ENCODE assay signal across 26 cellular contexts in genomic region chr2:234735829-234736228, GRCh38.
"Had no signal": no experiment of that assay in that cellular context is flagged by ENCODE, and none has a peak within 500 bp of the region (broad histone marks: within the 10 kb centered on the region; RNA-seq: fewer than 3 reads in every experiment).

No MANE protein-coding gene starts in this region.

- H3K4me1 ChIP-seq: ascending aorta had no signal

- H3K36me3 ChIP-seq: ascending aorta, cardiac muscle cell had no signal

- H3K4me3 ChIP-seq: ascending aorta, cardiac muscle cell had no signal

- H3K27me3 ChIP-seq: ascending aorta, cardiac muscle cell had no signal

- DNase-seq: activated B cell treated with CpG ODN at 0.5 μM for 24 hours; activated CD4-positive, alpha-beta memory T cell treated with anti-CD3 and anti-CD28 coated beads for 36 hours; activated CD4-positive, alpha-beta T cell treated with anti-CD3 and anti-CD28 coated beads for 4 hours; activated CD4-positive, alpha-beta T cell treated with anti-CD3 and anti-CD28 coated beads, Interleukin-2, amount 50 U/mL, for 1 hour; activated CD4-positive, alpha-beta T cell treated with anti-CD3 and anti-CD28 coated beads, Interleukin-2, amount 50 U/mL, for 4 hours; activated CD4-positive, CD25-positive, alpha-beta regulatory T cell treated with anti-CD3 and anti-CD28 coated beads, Interleukin-2, amount 50 U/mL, for 72 hours; activated CD8-positive, alpha-beta memory T cell treated with anti-CD3 and anti-CD28 coated beads, Interleukin-2, amount 50 U/mL, for 4 hours; activated CD8-positive, alpha-beta T cell treated with anti-CD3 and anti-CD28 coated beads for 36 hours; activated effector memory CD4-positive, alpha-beta T cell treated with anti-CD3 and anti-CD28 coated beads, Interleukin-2, amount 50 U/mL, for 16 hours; activated gamma-delta T cell treated with Interleukin-2 at 50 U/mL for 16 hours; activated naive CD4-positive, alpha-beta T cell treated with anti-CD3 and anti-CD28 coated beads, Interleukin-2, amount 10 ng/mL, durations not matched to agents 7 days and 5 days; activated naive CD4-positive, alpha-beta T cell treated with Interleukin-2 at 50 U/mL for 16 hours; activated naive CD8-positive, alpha-beta T cell treated with anti-CD3 and anti-CD28 coated beads, Interleukin-2, amount 10 ng/mL, durations not matched to agents 7 days and 5 days; activated naive CD8-positive, alpha-beta T cell treated with anti-CD3 and anti-CD28 coated beads, Interleukin-2, amount 50 U/mL, for 24 hours; activated T-cell treated with anti-CD3 and anti-CD28 coated beads for 4 hours; activated T-cell treated with anti-CD3 and anti-CD28 coated beads, Interleukin-2, amount 50 U/mL, for 1 hour; activated T-cell treated with anti-CD3 and anti-CD28 coated beads, Interleukin-2, amount 50 U/mL, for 4 hours; activated T-cell treated with anti-CD3 and anti-CD28 coated beads, Interleukin-2, amount 50 U/mL, for 72 hours; central memory CD4-positive, alpha-beta T cell; T-helper 1 cell; T-helper 2 cell; T-helper 9 cell had no signal

- ATAC-seq: activated CD8-positive, alpha-beta T cell treated with anti-CD3 and anti-CD28 coated beads for 36 hours; activated naive CD8-positive, alpha-beta T cell treated with anti-CD3 and anti-CD28 coated beads, Interleukin-2, amount 50 U/mL, for 24 hours; activated T-cell treated with anti-CD3 and anti-CD28 coated beads, Interleukin-2, amount 50 U/mL, for 4 hours; activated T-cell treated with anti-CD3 and anti-CD28 coated beads, Interleukin-2, amount 50 U/mL, for 72 hours; activated T-helper 17 cell treated with anti-CD3 and anti-CD28 coated beads, Interleukin-2, amount 50 U/mL, for 72 hours had no signal

- H3K27ac ChIP-seq: ascending aorta, cardiac muscle cell, VCaP had no signal
